In the genomic region with DNA sequence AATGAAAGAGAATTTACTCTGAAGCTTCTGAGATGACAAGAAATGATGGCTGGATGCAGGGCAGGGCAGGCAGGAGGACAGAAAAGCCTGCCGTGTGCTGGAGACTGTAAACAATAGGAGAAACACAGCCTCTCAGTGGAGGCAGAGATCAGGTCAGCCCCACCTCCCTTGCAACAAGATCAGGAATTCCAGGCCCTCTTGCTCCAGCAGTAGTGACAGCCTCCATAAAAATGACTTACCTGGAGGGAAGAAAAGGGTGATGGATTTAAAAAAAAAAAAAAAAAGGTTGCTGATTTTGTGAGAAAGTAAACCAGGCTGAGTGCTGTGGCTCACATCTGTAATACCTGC, we compare ENCODE assay signal across 14 cellular contexts.
A peak's percentile ranks its signal among the peaks of the same experiment; 100 is the strongest.
DNase-seq lines count a peak whose midpoint lies in the region; ATAC-seq, FAIRE-seq and TF ChIP-seq lines count a peak whose summit lies in the region.
"Had no signal": no experiment of that assay in that cellular context is flagged by ENCODE, and none has a peak within 500 bp of the region (broad histone marks: within the 10 kb centered on the region; RNA-seq: fewer than 3 reads in every experiment).

No MANE protein-coding gene starts in this region.

- H2AFZ ChIP-seq in H9 (ENCODE audit: low read length) (no peak overlapping the region), smooth muscle cell (ENCODE audit: low read depth) (no peak overlapping the region)

- H3K9me3 ChIP-seq in H9 (ENCODE audit: control insufficient read depth, low read depth, low read length): no peaks in the 10 kb centered on the region
- no peaks in the 10 kb centered on the region for H3K9me3 ChIP-seq in smooth muscle cell (replicated peaks; ENCODE audit: low read depth)
- H3K9me3 ChIP-seq: HAP-1, MG63 had no signal

- no peak overlapping the region for H2BK12ac ChIP-seq in H9 (ENCODE audit: insufficient read length, low read depth, low read length)

- H3K79me2 ChIP-seq in H9 (ENCODE audit: insufficient read depth, low read length): no peaks in the 10 kb centered on the region
- no peaks in the 10 kb centered on the region for H3K79me2 ChIP-seq in smooth muscle cell (ENCODE audit: low read depth)

- no peak overlapping the region for H3K18ac ChIP-seq in H9 (ENCODE audit: insufficient read length, low read depth, low read length)

- H3K9me3 Mint-ChIP-seq in H9: peaks cover 0 to 3% of the 10 kb centered on the region in 2 experiments; a peak in 1 of 5 replicates
- peaks cover 6% of the 10 kb centered on the region; the same call in 1 of the 2 replicates for H3K9me3 Mint-ChIP-seq in WTC11
- H3K9me3 Mint-ChIP-seq: activated T-helper 2 cell treated with anti-CD3 and anti-CD28 coated beads, Interferon-gamma antibody, Interleukin-2, Interleukin-4, amounts not matched to agents 10 μg/mL and 5 μg/mL and 100 μg/mL, durations not matched to agents 14 hours and 24 hours and 36 hours had no signal

- no CpG with 5 or more reads among the region's 1 CpG for WGBS in H9 (ENCODE audit: extremely low coverage, insufficient read length, low lambda C conversion rate)
- 39% methylated on average over 1 of the region's 1 CpG for WGBS in smooth muscle cell (ENCODE audit: low lambda C conversion rate)

- no peak overlapping the region for H2BK120ac ChIP-seq in H9 (ENCODE audit: low read depth, low read length, poor library complexity, severe bottlenecking)

- DNase-seq in H9 (peak; percentile 45), WTC11 (ENCODE audit: low spot score) (no peak), iPS-NIHi11 (ENCODE audit: low spot score) (peak; percentile 26), smooth muscle cell (lab: John Stamatoyannopoulos, UW; ENCODE audit: unreplicated experiment) (no peak), NCI-H226 (no peak), HUDEP-2 (lab: John Stamatoyannopoulos, UW; ENCODE audit: unreplicated experiment in 76 of 76) (no peak), frontal cortex (ENCODE audit: low spot score in 2 of 2) (no peak)
- DNase-seq: central memory CD4-positive, alpha-beta T cell; NCI-H187 treated with DMSO at 0.1 percent for 48 hours had no signal

- no peak overlapping the region for H3K14ac ChIP-seq in H9 (ENCODE audit: insufficient read depth, low read length)

- peaks cover 10% of the 10 kb centered on the region; the same call in 1 of the 2 replicates for H3K4me1 ChIP-seq in H9 (ENCODE audit: insufficient read depth, low read length)
- peaks cover 19% of the 10 kb centered on the region for H3K4me1 ChIP-seq in smooth muscle cell (ENCODE audit: low read depth)

- H3K36me3 Mint-ChIP-seq in H9 (ENCODE audit: insufficient read depth in 1 of 3, low read depth in 3 of 3) (peaks cover 0 to 3% (median 0%) of the 10 kb centered on the region in 3 experiments; a peak in 2 of 7 replicates), WTC11 (no peaks in the 10 kb centered on the region)

- no peak overlapping the region for H4K8ac ChIP-seq in H9 (replicated peaks; ENCODE audit: insufficient read length, low read depth, low read length)

- H3K27me3 ChIP-seq in H9 (ENCODE audit: insufficient read depth, low read length) (no peaks in the 10 kb centered on the region; the same call in 1 of the 2 replicates), smooth muscle cell (ENCODE audit: low read depth) (no peaks in the 10 kb centered on the region)
- H3K27me3 ChIP-seq: MG63 had no signal

- H3K23me2 ChIP-seq in H9 (ENCODE audit: insufficient read length, low read depth, low read length, poor library complexity, severe bottlenecking): no peaks in the 10 kb centered on the region

- H3K4me3 ChIP-seq in smooth muscle cell: no peak overlapping the region
- H3K4me3 ChIP-seq: HAP-1, MG63 had no signal

- H3K27ac ChIP-seq in H9 (ENCODE audit: insufficient read length, low read depth, low read length) (peak overlapping the region; percentile 16), smooth muscle cell (ENCODE audit: low read depth) (peak overlapping the region; percentile 33)

- H3T11ph ChIP-seq in H9 (ENCODE audit: low read length): no peak overlapping the region

- peaks cover 32 to 33% of the 10 kb centered on the region in 2 experiments for H3K4me1 Mint-ChIP-seq in H9
- H3K4me1 Mint-ChIP-seq in WTC11: peaks cover 29% of the 10 kb centered on the region

- H4K91ac ChIP-seq in H9 (ENCODE audit: insufficient read length, low read depth, low read length): no peak overlapping the region

- POLR2A ChIA-PET in WTC11 (lab: Charles Lee): interaction anchor here (0.7 kb wide), 1 partner anchor 104 kb away, joined by 7 read pairs; no protein-coding TSS in a partner anchor

- H3K23ac ChIP-seq in H9 (ENCODE audit: insufficient read length, low read depth, low read length): no peak overlapping the region

- no peak overlapping the region for H2AK5ac ChIP-seq in H9 (ENCODE audit: insufficient read length, low read length)

- H3K4me3 Mint-ChIP-seq in H9 (peak overlapping the region; percentile 11 to 12; a peak in 2 of 5 replicates), WTC11 (peak overlapping the region; percentile 43)

- FAIRE-seq in frontal cortex (lab: Jason Lieb, UNC): no peak
- FAIRE-seq: D721Med had no signal

- H2BK5ac ChIP-seq in H9 (ENCODE audit: insufficient read length, low read length): no peak overlapping the region

- H3K56ac ChIP-seq in H9 (ENCODE audit: insufficient read length, low read depth, low read length): no peak overlapping the region

- no peak overlapping the region for H2BK20ac ChIP-seq in H9 (ENCODE audit: low read depth, low read length, poor library complexity, severe bottlenecking)

- TF ChIP-seq CTCF in H9 (conservative IDR thresholded peaks at IDR 0.05): no peak
- TF ChIP-seq CTCF in WTC11 (IDR thresholded peaks at IDR 0.05): no peak
- no peak for TF ChIP-seq CTCF in smooth muscle cell (IDR thresholded peaks at IDR 0.05; ENCODE audit: borderline replicate concordance, insufficient read depth, poor library complexity, severe bottlenecking)

- H3K4me2 ChIP-seq in H9 (ENCODE audit: insufficient read depth, insufficient read length, low read length) (no peak overlapping the region), smooth muscle cell (no peak overlapping the region)

- no peaks in the 10 kb centered on the region for H3K79me1 ChIP-seq in H9 (ENCODE audit: insufficient read depth, low read depth, low read length, poor library complexity, severe bottlenecking)

- H3K27me3 Mint-ChIP-seq in H9 (ENCODE audit: low read depth): no peaks in the 10 kb centered on the region
- H3K27me3 Mint-ChIP-seq in WTC11 (ENCODE audit: low read depth): no peaks in the 10 kb centered on the region

- H3K9ac ChIP-seq in H9 (ENCODE audit: extremely low read depth, insufficient read length, low read length): no peak overlapping the region
- H3K9ac ChIP-seq in smooth muscle cell (ENCODE audit: low read depth): no peak overlapping the region

- H4K20me1 ChIP-seq in H9 (ENCODE audit: control insufficient read depth, insufficient read depth, insufficient read length) (no peaks in the 10 kb centered on the region), smooth muscle cell (ENCODE audit: low read depth) (no peaks in the 10 kb centered on the region)

- no peak overlapping the region for H2BK15ac ChIP-seq in H9 (ENCODE audit: low read depth, low read length)

- no peaks in the 10 kb centered on the region for H3K36me3 ChIP-seq in smooth muscle cell (ENCODE audit: low read depth)
- H3K36me3 ChIP-seq: HAP-1, MG63 had no signal

- peaks cover 10% of the 10 kb centered on the region for H3F3A ChIP-seq in smooth muscle cell (ENCODE audit: low read depth)

- CTCF ChIA-PET in WTC11 (lab: Charles Lee): no interaction called here

- peak; percentile 52 for ATAC-seq in WTC11
- ATAC-seq: sciatic nerve had no signal

- H3K27ac Mint-ChIP-seq in H9: peak overlapping the region; percentile 82 to 98 (median 98)
- H3K27ac Mint-ChIP-seq in WTC11: peak overlapping the region; percentile 99
- H3K27ac Mint-ChIP-seq: activated T-helper 2 cell treated with anti-CD3 and anti-CD28 coated beads, Interferon-gamma antibody, Interleukin-2, Interleukin-4, amounts not matched to agents 10 μg/mL and 5 μg/mL and 100 μg/mL, durations not matched to agents 14 hours and 24 hours and 36 hours had no signal

- no peak overlapping the region for H3K4ac ChIP-seq in H9 (ENCODE audit: low read depth, low read length)

- no peak overlapping the region for H4K5ac ChIP-seq in H9 (ENCODE audit: insufficient read length, low read depth, low read length)

TF ChIP-seq in WTC11, 78 proteins besides CTCF, POLR2A, EP300 and RAD21:
- TF ChIP-seq IRF2 (CRISPR knock-in tag; IDR thresholded peaks at IDR 0.05; ENCODE audit: borderline replicate concordance, low read depth) (no peak), FOXJ3 (CRISPR knock-in tag; IDR thresholded peaks at IDR 0.05; ENCODE audit: borderline replicate concordance) (no peak), NFE2L1 (CRISPR knock-in tag; IDR thresholded peaks at IDR 0.05) (no peak), NFATC4 (CRISPR knock-in tag; IDR thresholded peaks at IDR 0.05) (no peak), GRHL2 (CRISPR knock-in tag; IDR thresholded peaks at IDR 0.05; ENCODE audit: insufficient replicate concordance, severe bottlenecking) (no peak)
- TF ChIP-seq, protein P1, sequence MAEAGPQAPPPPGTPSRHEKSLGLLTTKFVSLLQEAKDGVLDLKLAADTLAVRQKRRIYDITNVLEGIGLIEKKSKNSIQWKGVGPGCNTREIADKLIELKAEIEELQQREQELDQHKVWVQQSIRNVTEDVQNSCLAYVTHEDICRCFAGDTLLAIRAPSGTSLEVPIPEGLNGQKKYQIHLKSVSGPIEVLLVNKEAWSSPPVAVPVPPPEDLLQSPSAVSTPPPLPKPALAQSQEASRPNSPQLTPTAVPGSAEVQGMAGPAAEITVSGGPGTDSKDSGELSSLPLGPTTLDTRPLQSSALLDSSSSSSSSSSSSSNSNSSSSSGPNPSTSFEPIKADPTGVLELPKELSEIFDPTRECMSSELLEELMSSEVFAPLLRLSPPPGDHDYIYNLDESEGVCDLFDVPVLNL (CRISPR knock-in tag; IDR thresholded peaks at IDR 0.05; ENCODE audit: borderline replicate concordance, low read depth): no peak

Comparison
In these comparisons a context has a peak if more than half of its experiments do, and no peak if none do; other contexts are left out.
1. DNase-seq: peak in H9 (single experiment) and iPS-NIHi11 (single experiment); none in WTC11 (single experiment), smooth muscle cell (single experiment), NCI-H226 (single experiment), HUDEP-2 (0 of 76) and frontal cortex (0 of 2).